ENCODE assay signal across 9 cellular contexts in the genomic region with DNA sequence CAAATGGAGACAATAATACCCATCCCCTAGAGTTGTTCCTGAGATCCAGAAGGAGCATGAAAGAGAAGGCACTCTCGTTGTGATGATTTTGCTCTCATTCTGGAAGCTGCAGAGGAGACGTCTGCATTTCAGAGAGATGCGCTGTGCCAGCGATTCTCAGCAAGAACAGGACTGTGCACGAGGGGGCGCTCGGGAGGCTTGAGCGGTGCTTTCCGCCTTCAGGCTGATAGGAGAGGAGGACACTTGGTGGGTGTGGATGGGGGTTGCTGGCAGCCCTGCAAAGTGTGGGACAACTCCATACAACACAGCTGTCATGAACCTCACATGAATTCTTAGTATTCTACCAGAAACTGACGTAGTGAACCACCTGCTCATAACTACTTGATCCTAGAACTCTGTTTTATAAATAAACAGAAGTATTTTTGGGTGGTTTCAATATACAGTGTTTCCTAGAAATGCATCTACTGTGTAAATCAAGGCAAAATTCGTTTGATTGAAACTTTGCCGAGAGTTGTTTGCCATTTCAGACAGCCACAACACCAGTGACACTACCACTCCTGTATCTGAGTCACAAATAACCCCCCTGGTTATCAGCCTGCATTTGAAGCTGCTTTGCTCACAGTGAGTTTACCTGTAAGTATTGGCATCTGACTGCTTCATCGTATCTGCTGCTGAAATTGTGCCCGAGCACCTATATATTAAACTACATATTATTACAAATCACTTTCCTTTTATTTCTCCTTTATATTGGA. TPM values are rescaled to one million over a fixed set of nuclear protein-coding genes. Genes with fewer than 3 reads are reported as not detected.
DNase-seq lines count a peak whose midpoint lies in the region; ATAC-seq, FAIRE-seq and TF ChIP-seq lines count a peak whose summit lies in the region.
"Had no signal": no experiment of that assay in that cellular context is flagged by ENCODE, and none has a peak within 500 bp of the region (broad histone marks: within the 10 kb centered on the region; RNA-seq: fewer than 3 reads in every experiment).

No MANE protein-coding gene starts in this region.

- H3K4me1 ChIP-seq in HepG2 (ENCODE audit: insufficient read depth, low read length) = no peaks in the 10 kb centered on the region
- H3K4me1 ChIP-seq: BLaER1 treated with 17β-estradiol and CSF1 and Interleukin-3, amounts not matched to agents 10 nM and 100 nM had no signal

- in situ Hi-C loops in HepG2 (cut with HindIII; ENCODE audit: extremely low pct_ligation_motif_present, low pct_unique_long_range_greater_than_20kb) = no loop called here

- POLR2A ChIA-PET in HepG2 (lab: Yijun Ruan, JAX) = no interaction called here

- no peaks in the 10 kb centered on the region for H4K20me1 ChIP-seq in HepG2 (ENCODE audit: insufficient read depth, low read length)
- H4K20me1 ChIP-seq: BLaER1 treated with 17β-estradiol and CSF1 and Interleukin-3, amounts not matched to agents 10 nM and 100 nM had no signal

- FAIRE-seq in HepG2 (lab: Jason Lieb, UNC) = peak; percentile 56

- no peak overlapping the region for H3K27ac ChIP-seq in HepG2 (ENCODE audit: extremely low read length, insufficient read depth, low read length)
- H3K27ac ChIP-seq: BLaER1 treated with 17β-estradiol and CSF1 and Interleukin-3, amounts not matched to agents 10 nM and 100 nM had no signal

- no peaks in the 10 kb centered on the region for H3K36me3 Mint-ChIP-seq in chondrocyte (ENCODE audit: low read depth)

- peak; percentile 39 for DNase-seq in NK-92 treated with Interleukin-12 subunit alpha and Interleukin-12 subunit beta, amount 100 ng/mL, for 24 hours (lab: John Stamatoyannopoulos, UW)
- DNase-seq in NK-92 (lab: John Stamatoyannopoulos, UW; ENCODE audit: unreplicated experiment) (no peak), NCI-H345 treated with DMSO at 0.1 percent for 48 hours (lab: John Stamatoyannopoulos, UW; ENCODE audit: unreplicated experiment) (peak; percentile 6), chondrocyte (ENCODE audit: low spot score) (no peak), HepG2 (ENCODE audit: low spot score) (peak; percentile 45)
- peak; percentile 90 for DNase-seq in activated CD4-positive, alpha-beta T cell treated with anti-CD3 and anti-CD28 coated beads for 48 hours
- DNase-seq in stimulated activated CD4-positive, alpha-beta T cell treated with anti-CD3 and anti-CD28 coated beads, TNF-alpha, amount 100 ng/mL, for 1 hour (ENCODE audit: low read depth in 3 of 3, low spot score in 1 of 3) = peak; percentile 15 to 61 (median 29)

- no peaks in the 10 kb centered on the region for H3K9me3 Mint-ChIP-seq in chondrocyte (ENCODE audit: low read depth)

- peak; percentile 73 for ATAC-seq in HG03066 (IDR thresholded peaks at IDR 0.05; ENCODE audit: low read depth, unreplicated experiment)
- peak; percentile 99 for ATAC-seq in HepG2

- H3K9me3 ChIP-seq in HepG2 (ENCODE audit: low read length) = no peaks in the 10 kb centered on the region

- BruUV-seq in HepG2 (replicated peaks; lab: Mats Ljungman, UMichigan) = no TSS peak

- H3K79me2 ChIP-seq in HepG2 (ENCODE audit: insufficient read depth, low read length) = no peaks in the 10 kb centered on the region

- intact Hi-C loops in HepG2 (cut with micrococcal nuclease; ENCODE audit: unreplicated experiment) = loop anchor here (1.0 kb wide), 2 partner anchors 95 to 181 kb away; no protein-coding TSS in a partner anchor

- TF ChIP-seq CTCF in chondrocyte (IDR thresholded peaks at IDR 0.05) = peak; percentile 93
- peak; percentile 90 for TF ChIP-seq CTCF in HepG2 (CRISPR knock-in tag; IDR thresholded peaks at IDR 0.05)

- H3K36me3 ChIP-seq in HepG2 (replicated peaks in 1 of 2; ENCODE audit: control insufficient read depth in 1 of 2, insufficient read depth in 2 of 2, low read length in 2 of 2) = no peaks in the 10 kb centered on the region
- H3K36me3 ChIP-seq: BLaER1 treated with 17β-estradiol and CSF1 and Interleukin-3, amounts not matched to agents 10 nM and 100 nM had no signal

- H3K27ac Mint-ChIP-seq in chondrocyte (ENCODE audit: unreplicated experiment) = no peak overlapping the region

- peaks cover 5% of the 10 kb centered on the region for H3K27me3 Mint-ChIP-seq in chondrocyte (ENCODE audit: low read depth)

- TF ChIP-seq RAD21 in HepG2 (CRISPR knock-in tag; IDR thresholded peaks at IDR 0.05) = peak; percentile 57; the same call in 1 of the 2 replicates

- no peak overlapping the region for H3K4me3 Mint-ChIP-seq in chondrocyte (ENCODE audit: unreplicated experiment)

- CTCF ChIA-PET in HepG2 (lab: Yijun Ruan, JAX; ENCODE audit: low intra/inter-chr PET ratio, low total read pairs) = interaction anchor here (3.7 kb wide), 1 partner anchor 180 kb away, joined by 41 read pairs; no protein-coding TSS in a partner anchor

- H3K27me3 ChIP-seq in HepG2 (ENCODE audit: control insufficient read depth in 1 of 2, insufficient read depth in 2 of 2, low read length in 2 of 2) = peaks cover 0 to 8% of the 10 kb centered on the region in 2 experiments; a peak in 2 of 5 replicates
- H3K27me3 ChIP-seq: BLaER1 treated with 17β-estradiol and CSF1 and Interleukin-3, amounts not matched to agents 10 nM and 100 nM had no signal

- H3K9ac ChIP-seq in HepG2 (ENCODE audit: insufficient read depth, low read depth, low read length) = no peak overlapping the region
- H3K9ac ChIP-seq: BLaER1 treated with 17β-estradiol and CSF1 and Interleukin-3, amounts not matched to agents 10 nM and 100 nM had no signal

- no peak overlapping the region for H2AFZ ChIP-seq in HepG2 (ENCODE audit: low read length)

- WGBS in HepG2 (ENCODE audit: low lambda C conversion rate) = 9% methylated on average over 8 of the region's 14 CpGs

- no peak overlapping the region for H3K4me2 ChIP-seq in HepG2 (ENCODE audit: low read depth, low read length)
- H3K4me2 ChIP-seq: BLaER1 treated with 17β-estradiol and CSF1 and Interleukin-3, amounts not matched to agents 10 nM and 100 nM had no signal

- TF ChIP-seq EP300 in HepG2 (IDR thresholded peaks at IDR 0.05; ENCODE audit: low read depth in 2 of 2, low read length in 2 of 2) = no peak
- TF ChIP-seq EP300 in HepG2 (CRISPR knock-in tag; IDR thresholded peaks at IDR 0.05; ENCODE audit: borderline replicate concordance) = no peak

- H3K4me1 Mint-ChIP-seq in chondrocyte (ENCODE audit: low read depth) = peaks cover 4% of the 10 kb centered on the region

- TF ChIP-seq POLR2A in HepG2 (IDR thresholded peaks at IDR 0.05; ENCODE audit: insufficient read depth in 1 of 2, low read depth in 2 of 2, low read length in 2 of 2) = no peak

- H3K4me3 ChIP-seq in HepG2 (replicated peaks in 1 of 3; ENCODE audit: insufficient read depth in 1 of 3, low read depth in 2 of 3, low read length in 3 of 3) = no peak overlapping the region
- H3K4me3 ChIP-seq: BLaER1 treated with 17β-estradiol and CSF1 and Interleukin-3, amounts not matched to agents 10 nM and 100 nM had no signal

TF ChIP-seq in HepG2, 621 proteins besides CTCF, POLR2A, EP300 and RAD21 (continues in another document):
- TF ChIP-seq STAG1 (CRISPR knock-in tag; IDR thresholded peaks at IDR 0.05) (peak; percentile 78), XRCC5 (optimal IDR thresholded peaks at IDR 0.05; ENCODE audit: low read length) (peak; percentile 75), HMGXB4 (CRISPR knock-in tag; IDR thresholded peaks at IDR 0.05; ENCODE audit: borderline replicate concordance in 1 of 2, low read depth in 1 of 2) (peak in 1 of 2 experiments; percentile 32; a peak in 1 of 4 replicates), SMC3 (IDR thresholded peaks at IDR 0.05; ENCODE audit: low read length) (peak; percentile 64)

RNA-seq across cellular contexts. Expression of gene SPSB4, which starts 39.5 kb away (rescaled TPM):
- 1.9 to 2.7 TPM (median 2.4 TPM) in 3 replicates for total RNA-seq in chondrocyte
- not detected in 2 replicates for total RNA-seq in HepG2 (2016; rRNA removed; fragmentation: Illumina TruSeq; extraction: Trizol)
- not detected in 2 replicates for total RNA-seq in HepG2 (2016; cell fraction: cytosol; rRNA removed; fragmentation: Illumina TruSeq; extraction: Trizol; ENCODE audit: low read depth)
- not detected in 2 replicates for total RNA-seq in HepG2 (2016; cell fraction: insoluble cytoplasmic fraction; rRNA removed; fragmentation: Illumina TruSeq; extraction: Trizol)
- total RNA-seq in HepG2 (2016; cell fraction: membrane; rRNA removed; fragmentation: Illumina TruSeq; extraction: Trizol) = not detected in 2 replicates
- not detected in 2 replicates for total RNA-seq in HepG2 (2016; cell fraction: nucleus; rRNA removed; fragmentation: Illumina TruSeq; extraction: Trizol)
- not detected in 2 replicates for polyA plus RNA-seq in HepG2 (2011; rRNA removed)
- polyA plus RNA-seq in HepG2 (2011; cell fraction: cytosol; rRNA removed) = not detected in 2 replicates
- not detected in 2 replicates for polyA plus RNA-seq in HepG2 (2011; cell fraction: nucleus; rRNA removed)
- not detected in 2 replicates for polyA plus RNA-seq in HepG2 (2012)
- polyA plus RNA-seq in HepG2 (2016; cell fraction: cytosol; fragmentation: Illumina TruSeq; extraction: Trizol; ENCODE audit: low read depth) = not detected in 2 replicates
- polyA plus RNA-seq in HepG2 (2016; cell fraction: insoluble cytoplasmic fraction; fragmentation: Illumina TruSeq; extraction: Trizol; ENCODE audit: low read depth) = not detected in 2 replicates
- not detected in 2 replicates for polyA plus RNA-seq in HepG2 (2016; cell fraction: membrane; fragmentation: Illumina TruSeq; extraction: Trizol; ENCODE audit: low read depth)
- polyA plus RNA-seq in HepG2 (2016; cell fraction: nucleus; fragmentation: Illumina TruSeq; extraction: Trizol; ENCODE audit: insufficient read depth, low read depth) = not detected in 2 replicates
- not detected in 2 replicates for polyA minus RNA-seq in HepG2 (2011; rRNA and poly(A)+ RNA removed; ENCODE audit: low replicate concordance)
- polyA minus RNA-seq in HepG2 (2011; cell fraction: cytosol; rRNA and poly(A)+ RNA removed) = not detected in 2 replicates
- polyA minus RNA-seq in HepG2 (2011; cell fraction: nucleus; rRNA and poly(A)+ RNA removed) = not detected in 2 replicates

Comparison
In these comparisons a context has a peak if more than half of its experiments do, and no peak if none do; other contexts are left out.
1. DNase-seq: peak in NK-92 treated with Interleukin-12 subunit alpha and Interleukin-12 subunit beta, amount 100 ng/mL, for 24 hours (single experiment), NCI-H345 treated with DMSO at 0.1 percent for 48 hours (single experiment), activated CD4-positive, alpha-beta T cell treated with anti-CD3 and anti-CD28 coated beads for 48 hours (single experiment), HepG2 (single experiment) and stimulated activated CD4-positive, alpha-beta T cell treated with anti-CD3 and anti-CD28 coated beads, TNF-alpha, amount 100 ng/mL, for 1 hour (3 of 3); none in NK-92 (single experiment) and chondrocyte (single experiment).